10 cellular contexts compared by ENCODE assay signal in genomic region chr3:196633658-196634151, GRCh38. TPM values are rescaled to one million over a fixed set of nuclear protein-coding genes. Genes with fewer than 3 reads are reported as not detected.
DNase-seq lines count a peak whose midpoint lies in the region; ATAC-seq, FAIRE-seq and TF ChIP-seq lines count a peak whose summit lies in the region.
"Had no signal": no experiment of that assay in that cellular context is flagged by ENCODE, and none has a peak within 500 bp of the region (broad histone marks: within the 10 kb centered on the region; RNA-seq: fewer than 3 reads in every experiment).

No MANE protein-coding gene starts in this region.

- H2AFZ ChIP-seq in DND-41 (ENCODE audit: low read depth, low read length) (no peak overlapping the region), astrocyte (ENCODE audit: low read depth, low read length) (no peak overlapping the region), neural progenitor cell (replicated peaks) (no peak overlapping the region)

- H3K9me3 ChIP-seq in DND-41 (ENCODE audit: insufficient read depth, low read length, severe bottlenecking) (no peaks in the 10 kb centered on the region), astrocyte (ENCODE audit: insufficient read depth, low read depth, low read length) (no peaks in the 10 kb centered on the region), neural progenitor cell (ENCODE audit: low read depth) (no peaks in the 10 kb centered on the region)

- H3K9me3 Mint-ChIP-seq in astrocyte (ENCODE audit: unreplicated experiment) (no peaks in the 10 kb centered on the region), neural progenitor cell (no peaks in the 10 kb centered on the region)

- H3K27ac ChIP-seq in DND-41 (ENCODE audit: low read length), result peak overlapping the region; percentile 100
- no peak overlapping the region for H3K27ac ChIP-seq in astrocyte (ENCODE audit: low read depth, low read length)
- peak overlapping the region; percentile 96 for H3K27ac ChIP-seq in neural progenitor cell

- peaks cover 6% of the 10 kb centered on the region; the same call in 1 of the 2 replicates for H3K36me3 ChIP-seq in DND-41 (ENCODE audit: insufficient read depth, low read length)
- H3K36me3 ChIP-seq in astrocyte (ENCODE audit: insufficient read depth, low read length), result no peaks in the 10 kb centered on the region
- H3K36me3 ChIP-seq in neural progenitor cell, result no peaks in the 10 kb centered on the region

- ATAC-seq in DND-41 (ENCODE audit: insufficient read depth, low read depth), result no peak
- no peak for ATAC-seq in GM19463 (IDR thresholded peaks at IDR 0.05; ENCODE audit: unreplicated experiment)

- TF ChIP-seq CTCF in DND-41 (IDR thresholded peaks at IDR 0.05; ENCODE audit: borderline replicate concordance, extremely low read depth, low read length, poor library complexity, severe bottlenecking) (no peak), astrocyte (IDR thresholded peaks at IDR 0.05; ENCODE audit: insufficient read depth, low read depth, low read length) (no peak), neural progenitor cell (IDR thresholded peaks at IDR 0.05) (no peak)

- H3K9ac ChIP-seq in DND-41 (ENCODE audit: low read depth, low read length) (peak overlapping the region; percentile 94), astrocyte (ENCODE audit: low read length) (no peak overlapping the region), neural progenitor cell (no peak overlapping the region)

- peaks cover 7% of the 10 kb centered on the region for H3K4me1 Mint-ChIP-seq in astrocyte (ENCODE audit: low read depth, unreplicated experiment)
- H3K4me1 Mint-ChIP-seq in neural progenitor cell, result peaks cover 36% of the 10 kb centered on the region

- H3K4me3 Mint-ChIP-seq in astrocyte (ENCODE audit: unreplicated experiment), result peak overlapping the region; percentile 79
- peak overlapping the region; percentile 86 for H3K4me3 Mint-ChIP-seq in neural progenitor cell

- H3F3A ChIP-seq in neural progenitor cell (ENCODE audit: low read depth), result peaks cover 39% of the 10 kb centered on the region

- H3K27ac Mint-ChIP-seq in astrocyte (ENCODE audit: unreplicated experiment), result no peak overlapping the region
- H3K27ac Mint-ChIP-seq in neural progenitor cell, result peak overlapping the region; percentile 78

- DNase-seq in DND-41, result peak; percentile 52
- DNase-seq in KG1 (lab: John Stamatoyannopoulos, UW), result peak; percentile 58
- no peak for DNase-seq in astrocyte (ENCODE audit: low read depth)
- no peak for DNase-seq in neural progenitor cell (ENCODE audit: low spot score)
- no peak for DNase-seq in NCI-H2196 (lab: John Stamatoyannopoulos, UW; ENCODE audit: unreplicated experiment)
- DNase-seq in amygdala (lab: John Stamatoyannopoulos, UW), result no peak
- DNase-seq in NCI-H1417 treated with DMSO at 0.1 percent for 48 hours (lab: John Stamatoyannopoulos, UW), result no peak
- DNase-seq: hypothalamus, NCI-H524 had no signal

- H3K4me1 ChIP-seq in DND-41 (ENCODE audit: insufficient read depth, low read length) (peaks cover 87% of the 10 kb centered on the region), astrocyte (ENCODE audit: insufficient read depth, low read length) (peaks cover 10% of the 10 kb centered on the region), neural progenitor cell (peaks cover 23% of the 10 kb centered on the region)

- H4K20me1 ChIP-seq in DND-41 (ENCODE audit: insufficient read depth, low read length) (no peaks in the 10 kb centered on the region), astrocyte (ENCODE audit: insufficient read depth, low read length) (no peaks in the 10 kb centered on the region), neural progenitor cell (ENCODE audit: low read depth) (no peaks in the 10 kb centered on the region)

- H3K36me3 Mint-ChIP-seq in astrocyte (ENCODE audit: low read depth, unreplicated experiment) (no peaks in the 10 kb centered on the region), neural progenitor cell (no peaks in the 10 kb centered on the region)

- FAIRE-seq in astrocyte (lab: Jason Lieb, UNC), result no peak

- peak overlapping the region; percentile 49 to 63; a peak in 3 of 4 replicates for H3K4me3 ChIP-seq in DND-41 (ENCODE audit: low read depth in 1 of 2, low read length in 2 of 2)
- no peak overlapping the region for H3K4me3 ChIP-seq in astrocyte (ENCODE audit: insufficient read depth, low read depth, low read length)
- no peak overlapping the region for H3K4me3 ChIP-seq in neural progenitor cell

- H3K27me3 Mint-ChIP-seq in astrocyte (ENCODE audit: low read depth, unreplicated experiment) (peaks cover 21% of the 10 kb centered on the region), neural progenitor cell (ENCODE audit: insufficient read depth, low read depth) (peaks cover 12% of the 10 kb centered on the region)

- peaks cover 58% of the 10 kb centered on the region for H3K79me2 ChIP-seq in DND-41 (ENCODE audit: insufficient read depth, low read length)
- no peaks in the 10 kb centered on the region for H3K79me2 ChIP-seq in astrocyte (ENCODE audit: insufficient read depth, low read length)
- H3K79me2 ChIP-seq in neural progenitor cell (ENCODE audit: low read depth), result no peaks in the 10 kb centered on the region

- no peaks in the 10 kb centered on the region for H3K27me3 ChIP-seq in DND-41 (ENCODE audit: insufficient read depth, low read length, poor library complexity)
- H3K27me3 ChIP-seq in astrocyte (ENCODE audit: insufficient read depth, low read length), result peaks cover 11% of the 10 kb centered on the region
- H3K27me3 ChIP-seq in neural progenitor cell, result peaks cover 8% of the 10 kb centered on the region

- H3K4me2 ChIP-seq in DND-41 (ENCODE audit: insufficient read depth, low read length), result peak overlapping the region; percentile 63
- H3K4me2 ChIP-seq in astrocyte (ENCODE audit: low read length), result no peak overlapping the region
- H3K4me2 ChIP-seq in neural progenitor cell, result peak overlapping the region; percentile 74

RNA-seq across cellular contexts. Expression of gene NRROS, which starts 5.8 kb away (rescaled TPM):
- not detected in 2 replicates for total RNA-seq in astrocyte
- total RNA-seq in neural progenitor cell (ENCODE audit: low replicate concordance), result 0.58 and 1.7 TPM in 2 replicates

Comparison
In these comparisons a context has a peak if more than half of its experiments do, and no peak if none do; other contexts are left out.
1. DNase-seq: peak in DND-41 (single experiment) and KG1 (single experiment); none in astrocyte (single experiment), neural progenitor cell (single experiment), NCI-H2196 (single experiment), amygdala (0 of 56) and NCI-H1417 treated with DMSO at 0.1 percent for 48 hours (single experiment).
2. H3K4me3 ChIP-seq: peak in DND-41 (2 of 2); none in astrocyte (single experiment) and neural progenitor cell (single experiment).